ENCODE assay signal across 22 cellular contexts in the genomic region with DNA sequence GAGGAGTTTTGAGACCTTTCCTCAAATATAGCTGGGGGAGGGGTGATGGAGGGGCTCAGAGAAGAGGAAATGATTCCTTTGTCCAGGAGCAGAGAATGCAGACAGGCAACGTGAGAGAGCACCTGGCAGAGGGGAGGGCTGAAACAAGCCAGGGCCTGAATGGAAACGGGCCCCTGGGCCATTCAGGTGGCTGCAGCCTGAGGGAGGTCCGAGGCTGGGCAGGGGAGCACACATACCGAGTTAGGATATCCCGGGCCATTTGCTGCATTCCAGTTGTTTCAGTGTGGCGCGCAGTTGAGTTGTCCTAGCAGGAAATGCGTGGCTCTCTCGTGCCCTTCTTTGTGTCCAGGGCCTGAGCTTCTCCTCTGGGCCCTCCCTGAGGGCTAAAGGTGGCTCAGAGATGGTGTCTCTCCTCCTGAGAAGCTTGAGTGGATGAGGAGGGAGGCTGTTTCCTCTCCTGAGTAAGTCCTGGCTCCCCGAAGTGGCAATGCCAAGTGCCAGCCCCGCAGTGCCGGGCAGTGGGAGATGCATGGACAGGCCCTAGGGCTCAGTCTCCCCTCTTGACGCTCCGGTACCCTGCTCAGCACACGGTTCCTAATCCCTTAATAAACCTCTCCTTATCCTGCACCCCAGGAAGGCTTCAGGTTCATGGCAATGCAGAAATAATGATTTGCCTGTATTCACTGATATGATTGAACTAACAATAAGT.
A peak's percentile ranks its signal among the peaks of the same experiment; 100 is the strongest.
DNase-seq lines count a peak whose midpoint lies in the region; ATAC-seq, FAIRE-seq and TF ChIP-seq lines count a peak whose summit lies in the region.
"Had no signal": no experiment of that assay in that cellular context is flagged by ENCODE, and none has a peak within 500 bp of the region (broad histone marks: within the 10 kb centered on the region; RNA-seq: fewer than 3 reads in every experiment).

No MANE protein-coding gene starts in this region.

- TF ChIP-seq POLR2A in sigmoid colon (IDR thresholded peaks at IDR 0.05), result no peak
- no peak for TF ChIP-seq POLR2A in HepG2 (IDR thresholded peaks at IDR 0.05; ENCODE audit: insufficient read depth in 1 of 2, low read depth in 2 of 2, low read length in 2 of 2)

- H3K56ac ChIP-seq in H9 (ENCODE audit: insufficient read length, low read depth, low read length), result no peak overlapping the region

- H4K5ac ChIP-seq in H9 (ENCODE audit: insufficient read length, low read depth, low read length), result peak overlapping the region; percentile 27

- H3K9me3 ChIP-seq in H9 (ENCODE audit: control insufficient read depth, low read depth, low read length), result no peaks in the 10 kb centered on the region
- no peaks in the 10 kb centered on the region for H3K9me3 ChIP-seq in sigmoid colon
- H3K9me3 ChIP-seq in HepG2 (ENCODE audit: low read length), result no peaks in the 10 kb centered on the region
- H3K9me3 ChIP-seq: A549, Caco-2 had no signal

- no peaks in the 10 kb centered on the region for H3K79me2 ChIP-seq in H9 (ENCODE audit: insufficient read depth, low read length)
- no peaks in the 10 kb centered on the region for H3K79me2 ChIP-seq in HepG2 (ENCODE audit: insufficient read depth, low read length)

- no peak overlapping the region for H2BK15ac ChIP-seq in H9 (ENCODE audit: low read depth, low read length)

- H3K27me3 Mint-ChIP-seq in H9 (ENCODE audit: low read depth), result peaks cover 12% of the 10 kb centered on the region
- H3K27me3 Mint-ChIP-seq in effector memory CD8-positive, alpha-beta T cell, result peaks cover 44 to 45% of the 10 kb centered on the region in 2 donors

- no peak overlapping the region for H2BK120ac ChIP-seq in H9 (ENCODE audit: low read depth, low read length, poor library complexity, severe bottlenecking)

- no peak overlapping the region for H3K4ac ChIP-seq in H9 (ENCODE audit: low read depth, low read length)

- no peak for FAIRE-seq in HepG2 (lab: Jason Lieb, UNC)
- FAIRE-seq: A549, D721Med, GM12892, GM18507 had no signal

- H2BK20ac ChIP-seq in H9 (ENCODE audit: low read depth, low read length, poor library complexity, severe bottlenecking), result no peak overlapping the region

- no CpG with 5 or more reads among the region's 15 CpGs for WGBS in H9 (ENCODE audit: extremely low coverage, insufficient read length, low lambda C conversion rate)
- 71 to 80% methylated on average over 15 of the region's 15 CpGs for WGBS in sigmoid colon, 2 donors
- 27% methylated on average over 14 of the region's 15 CpGs for WGBS in HepG2 (ENCODE audit: low lambda C conversion rate)

- H3K23ac ChIP-seq in H9 (ENCODE audit: insufficient read length, low read depth, low read length), result no peak overlapping the region

- H2AK5ac ChIP-seq in H9 (ENCODE audit: insufficient read length, low read length), result no peak overlapping the region

- H2AFZ ChIP-seq in H9 (ENCODE audit: low read length) (no peak overlapping the region), HepG2 (ENCODE audit: low read length) (no peak overlapping the region)

- no peak overlapping the region for H2BK5ac ChIP-seq in H9 (ENCODE audit: insufficient read length, low read length)

- no peaks in the 10 kb centered on the region for H3K36me3 Mint-ChIP-seq in H9 (ENCODE audit: insufficient read depth in 1 of 3, low read depth in 3 of 3)
- H3K36me3 Mint-ChIP-seq in effector memory CD8-positive, alpha-beta T cell (ENCODE audit: insufficient read depth), result no peaks in the 10 kb centered on the region

- TF ChIP-seq CTCF in H9 (conservative IDR thresholded peaks at IDR 0.05), result no peak
- TF ChIP-seq CTCF in foreskin keratinocyte (conservative IDR thresholded peaks at IDR 0.05), result no peak
- TF ChIP-seq CTCF in sigmoid colon (IDR thresholded peaks at IDR 0.05), result no peak
- TF ChIP-seq CTCF in HepG2 (CRISPR knock-in tag; IDR thresholded peaks at IDR 0.05), result no peak

- no TSS peak for BruUV-seq in HepG2 (replicated peaks; lab: Mats Ljungman, UMichigan)

- no peak for TF ChIP-seq EP300 in sigmoid colon (IDR thresholded peaks at IDR 0.05)
- TF ChIP-seq EP300 in HepG2 (IDR thresholded peaks at IDR 0.05; ENCODE audit: low read depth in 2 of 2, low read length in 2 of 2), result no peak
- no peak for TF ChIP-seq EP300 in HepG2 (CRISPR knock-in tag; IDR thresholded peaks at IDR 0.05; ENCODE audit: borderline replicate concordance)

- H3K27me3 ChIP-seq in H9 (ENCODE audit: insufficient read depth, low read length), result no peaks in the 10 kb centered on the region
- H3K27me3 ChIP-seq in foreskin keratinocyte, result no peaks in the 10 kb centered on the region
- H3K27me3 ChIP-seq in sigmoid colon, result no peaks in the 10 kb centered on the region
- peaks cover 3 to 35% of the 10 kb centered on the region in 2 experiments; a peak in 4 of 5 replicates for H3K27me3 ChIP-seq in HepG2 (ENCODE audit: control insufficient read depth in 1 of 2, insufficient read depth in 2 of 2, low read length in 2 of 2)

- peak; percentile 34 for ATAC-seq in foreskin keratinocyte
- ATAC-seq in effector memory CD8-positive, alpha-beta T cell (replicated peaks), result no peak
- ATAC-seq in HepG2, result no peak

- no peak for TF ChIP-seq RAD21 in HepG2 (CRISPR knock-in tag; IDR thresholded peaks at IDR 0.05)

- POLR2A ChIA-PET in HepG2 (lab: Yijun Ruan, JAX) (no interaction called here), HEK293T (lab: Yijun Ruan, JAX) (no interaction called here)

- H3K4me2 ChIP-seq in H9 (ENCODE audit: insufficient read depth, insufficient read length, low read length) (no peak overlapping the region), HepG2 (ENCODE audit: low read depth, low read length) (no peak overlapping the region)
- H3K4me2 ChIP-seq: A549 had no signal

- DNase-seq in activated effector memory CD4-positive, alpha-beta T cell treated with anti-CD3 and anti-CD28 coated beads, Interleukin-2, amount 50 U/mL, for 16 hours, result peak; percentile 27
- DNase-seq in activated effector memory CD4-positive, alpha-beta T cell treated with Interleukin-2 at 50 U/mL for 16 hours, result no peak
- DNase-seq in H9, result peak; percentile 65
- DNase-seq in foreskin keratinocyte, result peak in 1 of 2 donors; percentile 19
- DNase-seq in sigmoid colon, result peak; percentile 50
- DNase-seq in effector memory CD8-positive, alpha-beta T cell, result no peak
- DNase-seq in HepG2 (ENCODE audit: low spot score), result no peak
- no peak for DNase-seq in HEK293T (ENCODE audit: extremely low spot score)
- DNase-seq: AML-193; CD4-positive, alpha-beta T cell; GDM1; HCEC 1CT; HFFc6; IMR-90 had no signal

- H3K27ac ChIP-seq in H9 (ENCODE audit: insufficient read length, low read depth, low read length) (no peak overlapping the region), foreskin keratinocyte (no peak overlapping the region), sigmoid colon (no peak overlapping the region), HepG2 (ENCODE audit: extremely low read length, insufficient read depth, low read length) (no peak overlapping the region)
- H3K27ac ChIP-seq: 22Rv1, A549, C4-2B, HL-60 had no signal

- CTCF ChIA-PET in HepG2 (lab: Yijun Ruan, JAX; ENCODE audit: low intra/inter-chr PET ratio, low total read pairs) (no interaction called here), HEK293T (lab: Yijun Ruan, JAX) (no interaction called here)

- H3K14ac ChIP-seq in H9 (ENCODE audit: insufficient read depth, low read length), result 0 out of 2 replicates have a peak overlapping the region, but pooled peaks have one; percentile 17

- no peaks in the 10 kb centered on the region for H3K9me3 Mint-ChIP-seq in H9
- no peaks in the 10 kb centered on the region for H3K9me3 Mint-ChIP-seq in effector memory CD8-positive, alpha-beta T cell
- H3K9me3 Mint-ChIP-seq: CD4-positive, alpha-beta T cell; HFFc6 had no signal

- H3K27ac Mint-ChIP-seq in H9, result peak overlapping the region in 1 of 3 experiments; percentile 80; a peak in 2 of 7 replicates
- H3K27ac Mint-ChIP-seq in effector memory CD8-positive, alpha-beta T cell, result no peak overlapping the region
- H3K27ac Mint-ChIP-seq: CD4-positive, alpha-beta T cell; HFFc6 had no signal

- H3K4me1 Mint-ChIP-seq in H9, result peaks cover 6 to 8% of the 10 kb centered on the region in 2 experiments; a peak in 3 of 4 replicates
- H3K4me1 Mint-ChIP-seq in effector memory CD8-positive, alpha-beta T cell (ENCODE audit: low read depth in 2 of 2), result peaks cover 3 to 5% of the 10 kb centered on the region in 2 donors

- H3K4me1 ChIP-seq in H9 (ENCODE audit: insufficient read depth, low read length), result no peaks in the 10 kb centered on the region; the same call in 1 of the 2 replicates
- no peaks in the 10 kb centered on the region for H3K4me1 ChIP-seq in foreskin keratinocyte
- peaks cover 0 to 15% (median 11%) of the 10 kb centered on the region in 4 donors for H3K4me1 ChIP-seq in sigmoid colon
- no peaks in the 10 kb centered on the region for H3K4me1 ChIP-seq in HepG2 (ENCODE audit: insufficient read depth, low read length)
- H3K4me1 ChIP-seq: A549, Caco-2 had no signal

- H3K4me3 ChIP-seq in sigmoid colon (no peak overlapping the region), HepG2 (replicated peaks in 1 of 3; ENCODE audit: insufficient read depth in 1 of 3, low read depth in 2 of 3, low read length in 3 of 3) (no peak overlapping the region)
- H3K4me3 ChIP-seq: A549 had no signal

- H3T11ph ChIP-seq in H9 (ENCODE audit: low read length), result no peak overlapping the region

- intact Hi-C loops in sigmoid colon (cut with DNase I), result no loop called here
- intact Hi-C loops in HepG2 (cut with micrococcal nuclease; ENCODE audit: unreplicated experiment), result no loop called here

- H3K36me3 ChIP-seq in sigmoid colon, result no peaks in the 10 kb centered on the region
- H3K36me3 ChIP-seq in HepG2 (replicated peaks in 1 of 2; ENCODE audit: control insufficient read depth in 1 of 2, insufficient read depth in 2 of 2, low read length in 2 of 2), result no peaks in the 10 kb centered on the region

- H4K91ac ChIP-seq in H9 (ENCODE audit: insufficient read length, low read depth, low read length), result no peak overlapping the region

- no peak overlapping the region for H3K4me3 Mint-ChIP-seq in H9
- no peak overlapping the region for H3K4me3 Mint-ChIP-seq in effector memory CD8-positive, alpha-beta T cell
- H3K4me3 Mint-ChIP-seq: CD4-positive, alpha-beta T cell; HFFc6 had no signal

- H3K9ac ChIP-seq in H9 (ENCODE audit: extremely low read depth, insufficient read length, low read length) (no peak overlapping the region), HepG2 (ENCODE audit: insufficient read depth, low read depth, low read length) (no peak overlapping the region)

- no peak overlapping the region for H3K18ac ChIP-seq in H9 (ENCODE audit: insufficient read length, low read depth, low read length)

- H4K8ac ChIP-seq in H9 (replicated peaks; ENCODE audit: insufficient read length, low read depth, low read length), result no peak overlapping the region

- no peaks in the 10 kb centered on the region for H4K20me1 ChIP-seq in H9 (ENCODE audit: control insufficient read depth, insufficient read depth, insufficient read length)
- H4K20me1 ChIP-seq in HepG2 (ENCODE audit: insufficient read depth, low read length), result no peaks in the 10 kb centered on the region

- in situ Hi-C loops in HepG2 (cut with HindIII; ENCODE audit: extremely low pct_ligation_motif_present, low pct_unique_long_range_greater_than_20kb), result no loop called here

- H3K79me1 ChIP-seq in H9 (ENCODE audit: insufficient read depth, low read depth, low read length, poor library complexity, severe bottlenecking), result no peaks in the 10 kb centered on the region

- H2BK12ac ChIP-seq in H9 (ENCODE audit: insufficient read length, low read depth, low read length), result no peak overlapping the region

- H3K23me2 ChIP-seq in H9 (ENCODE audit: insufficient read length, low read depth, low read length, poor library complexity, severe bottlenecking), result no peaks in the 10 kb centered on the region

Comparison
In these comparisons a context has a peak if more than half of its experiments do, and no peak if none do; other contexts are left out.
1. DNase-seq: peak in activated effector memory CD4-positive, alpha-beta T cell treated with anti-CD3 and anti-CD28 coated beads, Interleukin-2, amount 50 U/mL, for 16 hours (single experiment), H9 (single experiment) and sigmoid colon (single experiment); none in activated effector memory CD4-positive, alpha-beta T cell treated with Interleukin-2 at 50 U/mL for 16 hours (single experiment), effector memory CD8-positive, alpha-beta T cell (0 of 3), HepG2 (single experiment) and HEK293T (single experiment).